ENCODE assay signal across 1 cellular context in genomic region chr7:30465342-30466170, GRCh38.
TF ChIP-seq lines count a peak whose summit lies in the region.

No MANE protein-coding gene starts in this region.

TF ChIP-seq in K562, 482 proteins besides CTCF, POLR2A, EP300 and RAD21:
- TF ChIP-seq NFIC (IDR thresholded peaks at IDR 0.05) (0 out of 2 replicates have a peak, but pooled peaks have one; percentile 12), MED1 (CRISPR knock-in tag; IDR thresholded peaks at IDR 0.05; ENCODE audit: borderline replicate concordance) (no peak), ETS2 (tag; IDR thresholded peaks at IDR 0.05; ENCODE audit: borderline replicate concordance, poor library complexity, severe bottlenecking) (no peak), TCF3 (CRISPR knock-in tag; IDR thresholded peaks at IDR 0.05) (no peak), ZNF717 (CRISPR knock-in tag; IDR thresholded peaks at IDR 0.05) (no peak)
TF ChIP-seq in K562: peak in this region for 1.
